Comparison of ENCODE assay signal across 20 cellular contexts in genomic region chr17:61129876-61130275, GRCh38.
A peak's percentile ranks its signal among the peaks of the same experiment; 100 is the strongest.
DNase-seq lines count a peak whose midpoint lies in the region; ATAC-seq and TF ChIP-seq lines count a peak whose summit lies in the region.
"Had no signal": no experiment of that assay in that cellular context is flagged by ENCODE, and none has a peak within 500 bp of the region (broad histone marks: within the 10 kb centered on the region; RNA-seq: fewer than 3 reads in every experiment).

No MANE protein-coding gene starts in this region.

- POLR2A ChIA-PET in A673 (lab: Charles Lee; ENCODE audit: low non-redundant PET), result no interaction called here

- BruUV-seq in A673 (replicated peaks; lab: Mats Ljungman, UMichigan), result no TSS peak

- CTCF ChIA-PET in A673 (lab: Charles Lee), result no interaction called here

- H3K27ac ChIP-seq in left ventricle myocardium inferior (replicated peaks) (peak overlapping the region; percentile 73), lower lobe of right lung (peak overlapping the region; percentile 63), upper lobe of right lung (peak overlapping the region; percentile 63), A673 (ENCODE audit: low read depth, low read length, poor library complexity, severe bottlenecking) (no peak overlapping the region)
- H3K27ac ChIP-seq: BLaER1 treated with 17β-estradiol and CSF1 and Interleukin-3, amounts not matched to agents 10 nM and 100 nM; brain microvascular endothelial cell; SJCRH30 had no signal

- H3K27me3 ChIP-seq in left ventricle myocardium inferior (ENCODE audit: low read depth) (no peaks in the 10 kb centered on the region), lower lobe of right lung (ENCODE audit: low read depth) (no peaks in the 10 kb centered on the region), upper lobe of right lung (no peaks in the 10 kb centered on the region), A673 (replicated peaks; ENCODE audit: insufficient read depth, low read depth, low read length, poor library complexity) (no peaks in the 10 kb centered on the region)
- H3K27me3 ChIP-seq: BLaER1 treated with 17β-estradiol and CSF1 and Interleukin-3, amounts not matched to agents 10 nM and 100 nM; brain microvascular endothelial cell; heart right ventricle; SJCRH30; tibial artery had no signal

- no peaks in the 10 kb centered on the region for H3K36me3 ChIP-seq in left ventricle myocardium inferior
- no peaks in the 10 kb centered on the region for H3K36me3 ChIP-seq in lower lobe of right lung
- H3K36me3 ChIP-seq in upper lobe of right lung, result no peaks in the 10 kb centered on the region
- H3K36me3 ChIP-seq in A673 (ENCODE audit: insufficient read depth, low read length, poor library complexity, severe bottlenecking), result no peaks in the 10 kb centered on the region
- H3K36me3 ChIP-seq: BLaER1 treated with 17β-estradiol and CSF1 and Interleukin-3, amounts not matched to agents 10 nM and 100 nM; brain microvascular endothelial cell; heart right ventricle; SJCRH30; tibial artery had no signal

- TF ChIP-seq CTCF in left ventricle myocardium inferior (IDR thresholded peaks at IDR 0.05; ENCODE audit: borderline replicate concordance) (no peak), lower lobe of right lung (IDR thresholded peaks at IDR 0.05) (no peak), upper lobe of right lung (IDR thresholded peaks at IDR 0.05) (no peak), A673 (conservative IDR thresholded peaks at IDR 0.05; ENCODE audit: low read depth, low read length) (no peak)

- ATAC-seq in Right ventricle myocardium superior (ENCODE audit: poor library complexity) (no peak), lower lobe of right lung (no peak), upper lobe of right lung (no peak)
- ATAC-seq: K562, WTC11 had no signal

- H3K4me1 ChIP-seq in left ventricle myocardium inferior (peaks cover 29% of the 10 kb centered on the region), lower lobe of right lung (peaks cover 19% of the 10 kb centered on the region), upper lobe of right lung (peaks cover 19% of the 10 kb centered on the region), A673 (ENCODE audit: insufficient read depth, low read length, poor library complexity, severe bottlenecking) (no peaks in the 10 kb centered on the region)
- H3K4me1 ChIP-seq: SJCRH30 had no signal

- intact Hi-C loops in left ventricle myocardium inferior (cut with micrococcal nuclease) (no loop called here), Right ventricle myocardium superior (cut with DNase I) (no loop called here), lower lobe of right lung (cut with DNase I) (no loop called here), upper lobe of right lung (cut with DNase I) (no loop called here), A673 (cut with micrococcal nuclease; ENCODE audit: unreplicated experiment) (loop anchor here (10.0 kb wide), 1 partner anchor 65 kb away; no protein-coding TSS in a partner anchor)

- DNase-seq in left ventricle myocardium inferior (no peak), Right ventricle myocardium superior (no peak), RPMI7951 (ENCODE audit: low read depth) (peak; percentile 35), lower lobe of right lung (no peak), upper lobe of right lung (no peak), A673 (ENCODE audit: low spot score) (no peak), NCI-H526 treated with DMSO at 0.1 percent for 48 hours (lab: John Stamatoyannopoulos, UW) (no peak), NCI-H748 (lab: John Stamatoyannopoulos, UW; ENCODE audit: unreplicated experiment) (no peak)
- DNase-seq: activated CD4-positive, alpha-beta T cell treated with anti-CD3 and anti-CD28 coated beads, Interleukin-2, amount 50 U/mL, for 4 hours; activated naive CD4-positive, alpha-beta T cell treated with anti-CD3 and anti-CD28 coated beads, Interleukin-2, amount 10 ng/mL, durations not matched to agents 7 days and 5 days; brain microvascular endothelial cell; DMS79; heart right ventricle; HFFc6; NCI-H1417; SJCRH30; tibial artery had no signal

- H3K9me3 ChIP-seq in left ventricle myocardium inferior (replicated peaks) (no peaks in the 10 kb centered on the region), lower lobe of right lung (no peaks in the 10 kb centered on the region), upper lobe of right lung (no peaks in the 10 kb centered on the region), A673 (ENCODE audit: low read depth, low read length, poor library complexity, severe bottlenecking) (no peaks in the 10 kb centered on the region)
- H3K9me3 ChIP-seq: BLaER1 treated with 17β-estradiol and CSF1 and Interleukin-3, amounts not matched to agents 10 nM and 100 nM; heart right ventricle; SJCRH30; tibial artery had no signal

- H3K4me3 ChIP-seq in left ventricle myocardium inferior (no peak overlapping the region), lower lobe of right lung (no peak overlapping the region), upper lobe of right lung (no peak overlapping the region), A673 (ENCODE audit: low read depth, low read length, poor library complexity, severe bottlenecking) (no peak overlapping the region)
- H3K4me3 ChIP-seq: BLaER1 treated with 17β-estradiol and CSF1 and Interleukin-3, amounts not matched to agents 10 nM and 100 nM; heart right ventricle; K562; SJCRH30; tibial artery had no signal
